ENCODE assay signal across 1 cellular context in the genomic region with DNA sequence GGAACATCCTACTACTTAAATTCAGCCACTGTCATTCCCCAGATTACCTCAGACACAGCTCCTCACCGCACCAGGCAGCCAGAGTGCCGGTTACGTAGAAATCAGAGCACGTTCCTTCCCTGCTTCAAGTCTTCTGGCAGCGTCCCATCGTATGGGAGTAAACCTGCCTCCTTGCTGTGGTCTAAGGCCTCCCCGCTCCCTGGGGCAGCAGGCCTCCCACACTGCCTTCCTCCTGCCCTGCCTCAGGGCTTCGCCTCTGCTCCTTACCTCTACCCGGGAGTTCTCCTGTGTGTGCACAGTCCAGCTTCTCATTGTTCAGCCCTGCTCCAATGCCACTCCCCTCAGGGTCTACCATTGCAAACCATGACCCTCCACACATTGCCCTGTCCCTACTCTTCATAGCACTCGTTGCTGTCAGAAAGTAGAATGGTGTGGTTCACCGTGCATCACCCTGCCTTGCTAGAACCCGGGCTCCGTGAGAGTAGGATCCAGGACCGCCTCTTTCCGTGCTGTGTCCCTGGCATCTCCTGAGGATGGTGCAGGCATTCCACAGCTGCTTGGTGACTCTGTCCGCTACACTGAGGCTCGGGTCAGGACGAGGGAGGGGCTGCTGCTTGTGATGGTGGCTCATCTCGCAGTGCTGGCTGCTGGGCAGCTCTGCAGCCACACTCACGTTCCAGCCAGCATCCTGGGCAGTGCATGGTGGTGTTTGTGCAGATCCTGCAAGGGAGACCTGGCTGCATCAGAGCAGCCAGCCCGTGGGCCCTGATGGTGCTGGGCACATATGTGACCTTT.
TF ChIP-seq lines count a peak whose summit lies in the region.

No MANE protein-coding gene starts in this region.

TF ChIP-seq in IMR-90, 13 proteins besides CTCF, POLR2A, EP300 and RAD21 (continued from another document):
- TF ChIP-seq, protein P1, sequence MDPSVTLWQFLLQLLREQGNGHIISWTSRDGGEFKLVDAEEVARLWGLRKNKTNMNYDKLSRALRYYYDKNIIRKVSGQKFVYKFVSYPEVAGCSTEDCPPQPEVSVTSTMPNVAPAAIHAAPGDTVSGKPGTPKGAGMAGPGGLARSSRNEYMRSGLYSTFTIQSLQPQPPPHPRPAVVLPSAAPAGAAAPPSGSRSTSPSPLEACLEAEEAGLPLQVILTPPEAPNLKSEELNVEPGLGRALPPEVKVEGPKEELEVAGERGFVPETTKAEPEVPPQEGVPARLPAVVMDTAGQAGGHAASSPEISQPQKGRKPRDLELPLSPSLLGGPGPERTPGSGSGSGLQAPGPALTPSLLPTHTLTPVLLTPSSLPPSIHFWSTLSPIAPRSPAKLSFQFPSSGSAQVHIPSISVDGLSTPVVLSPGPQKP (IDR thresholded peaks at IDR 0.05; ENCODE audit: borderline replicate concordance, low read depth, low read length) = no peak
- TF ChIP-seq BHLHE40 (IDR thresholded peaks at IDR 0.05; ENCODE audit: low read depth, low read length) (no peak), MAZ (IDR thresholded peaks at IDR 0.05; ENCODE audit: borderline replicate concordance, low read depth, low read length) (no peak), CEBPB (IDR thresholded peaks at IDR 0.05; ENCODE audit: low read depth, low read length) (no peak), MAFK (IDR thresholded peaks at IDR 0.05; ENCODE audit: low read depth, low read length) (no peak), FOS (IDR thresholded peaks at IDR 0.05; ENCODE audit: low read depth, low read length) (no peak), MXI1 (IDR thresholded peaks at IDR 0.05; ENCODE audit: borderline replicate concordance, low read depth, low read length) (no peak), SMC3 (IDR thresholded peaks at IDR 0.05; ENCODE audit: low read depth, low read length) (no peak), CHD1 (IDR thresholded peaks at IDR 0.05; ENCODE audit: low read depth, low read length) (no peak), RCOR1 (IDR thresholded peaks at IDR 0.05; ENCODE audit: insufficient replicate concordance, low read length) (no peak)
- TF ChIP-seq, protein P2, sequence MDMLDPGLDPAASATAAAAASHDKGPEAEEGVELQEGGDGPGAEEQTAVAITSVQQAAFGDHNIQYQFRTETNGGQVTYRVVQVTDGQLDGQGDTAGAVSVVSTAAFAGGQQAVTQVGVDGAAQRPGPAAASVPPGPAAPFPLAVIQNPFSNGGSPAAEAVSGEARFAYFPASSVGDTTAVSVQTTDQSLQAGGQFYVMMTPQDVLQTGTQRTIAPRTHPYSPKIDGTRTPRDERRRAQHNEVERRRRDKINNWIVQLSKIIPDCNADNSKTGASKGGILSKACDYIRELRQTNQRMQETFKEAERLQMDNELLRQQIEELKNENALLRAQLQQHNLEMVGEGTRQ (IDR thresholded peaks at IDR 0.05; ENCODE audit: low read depth, low read length) = no peak
TF ChIP-seq in IMR-90: peak in this region for 0.
